Comparison of ENCODE assay signal across 18 cellular contexts in genomic region chr4:1784395-1784788, GRCh38. TPM values are rescaled to one million over a fixed set of nuclear protein-coding genes. Genes with fewer than 3 reads are reported as not detected.
DNase-seq lines count a peak whose midpoint lies in the region; ATAC-seq and TF ChIP-seq lines count a peak whose summit lies in the region.
"Had no signal": no experiment of that assay in that cellular context is flagged by ENCODE, and none has a peak within 500 bp of the region (broad histone marks: within the 10 kb centered on the region; RNA-seq: fewer than 3 reads in every experiment).

No MANE protein-coding gene starts in this region.

- TF ChIP-seq CTCF in left ventricle myocardium inferior (IDR thresholded peaks at IDR 0.05; ENCODE audit: borderline replicate concordance) (no peak), natural killer cell (IDR thresholded peaks at IDR 0.05) (no peak)

- H3K4me1 Mint-ChIP-seq in natural killer cell: no peaks in the 10 kb centered on the region

- H3K9me3 Mint-ChIP-seq in natural killer cell: no peaks in the 10 kb centered on the region
- H3K9me3 Mint-ChIP-seq: CD4-positive, alpha-beta T cell had no signal

- H3K27ac Mint-ChIP-seq in natural killer cell: no peak overlapping the region
- H3K27ac Mint-ChIP-seq: CD4-positive, alpha-beta T cell had no signal

- DNase-seq in left ventricle myocardium inferior: no peak
- DNase-seq in Right ventricle myocardium inferior (ENCODE audit: missing footprints): no peak
- DNase-seq in natural killer cell: no peak
- no peak for DNase-seq in SJCRH30
- no peak for DNase-seq in stimulated activated CD4-positive, alpha-beta T cell treated with anti-CD3 and anti-CD28 coated beads, Interleukin-4, amount 100 ng/mL, for 24 hours
- no peak for DNase-seq in stimulated activated CD4-positive, alpha-beta T cell treated with anti-CD3 and anti-CD28 coated beads, Interleukin-4, amount 100 ng/mL, for 4 hours
- DNase-seq: Calu3; CD4-positive, alpha-beta T cell; DMS79; KBM-7; NCI-H1092; NCI-H1694; NCI-H446; NCI-H748 treated with DMSO at 0.1 percent for 48 hours; SHP77 had no signal

- H3K4me1 ChIP-seq in left ventricle myocardium inferior (peaks cover 13% of the 10 kb centered on the region), mesodermal cell (ENCODE audit: control insufficient read depth, insufficient read depth, low read length, poor library complexity, severe bottlenecking) (peaks cover 3% of the 10 kb centered on the region), SJCRH30 (peaks cover 15% of the 10 kb centered on the region; the same call in 1 of the 2 replicates)

- H3K9me3 ChIP-seq in left ventricle myocardium inferior (replicated peaks) (no peaks in the 10 kb centered on the region), mesodermal cell (ENCODE audit: control insufficient read depth, low read length) (no peaks in the 10 kb centered on the region), SJCRH30 (replicated peaks) (no peaks in the 10 kb centered on the region)

- no peaks in the 10 kb centered on the region for H3K27me3 Mint-ChIP-seq in natural killer cell (ENCODE audit: low read depth in 2 of 2)
- H3K27me3 Mint-ChIP-seq: CD4-positive, alpha-beta T cell had no signal

- H3K27me3 ChIP-seq in left ventricle myocardium inferior (ENCODE audit: low read depth) (no peaks in the 10 kb centered on the region), SJCRH30 (peaks cover 58% of the 10 kb centered on the region)

- ATAC-seq in Right ventricle myocardium inferior (no peak), natural killer cell (no peak)
- ATAC-seq: HCT116 had no signal

- intact Hi-C loops in left ventricle myocardium inferior (cut with micrococcal nuclease): no loop called here
- intact Hi-C loops in Right ventricle myocardium inferior (cut with DNase I): no loop called here
- intact Hi-C loops in natural killer cell (cut with micrococcal nuclease): no loop called here

- WGBS in mesodermal cell (ENCODE audit: insufficient coverage in 2 of 2), 2 experiments: 89 to 94% methylated on average over 9 to 10 of the region's 10 CpGs

- peak overlapping the region; percentile 36 for H3K27ac ChIP-seq in left ventricle myocardium inferior (replicated peaks)
- H3K27ac ChIP-seq in cingulate gyrus (ENCODE audit: low read depth, low read length): peak overlapping the region; percentile 72
- H3K27ac ChIP-seq in mesodermal cell (ENCODE audit: low read depth, low read length, severe bottlenecking): peak overlapping the region; percentile 53
- no peak overlapping the region for H3K27ac ChIP-seq in SJCRH30

- no peak overlapping the region for H3K4me3 Mint-ChIP-seq in natural killer cell
- H3K4me3 Mint-ChIP-seq: CD4-positive, alpha-beta T cell had no signal

- H3K36me3 Mint-ChIP-seq in natural killer cell: no peaks in the 10 kb centered on the region

- H3K36me3 ChIP-seq in left ventricle myocardium inferior (no peaks in the 10 kb centered on the region), mesodermal cell (ENCODE audit: control insufficient read depth, insufficient read depth, low read length) (no peaks in the 10 kb centered on the region), SJCRH30 (no peaks in the 10 kb centered on the region)

- H3K4me3 ChIP-seq in left ventricle myocardium inferior (no peak overlapping the region), mesodermal cell (ENCODE audit: extremely low read depth, insufficient read depth, low read length, poor library complexity, severe bottlenecking) (no peak overlapping the region), SJCRH30 (no peak overlapping the region)

RNA-seq across cellular contexts. Expression of gene FGFR3, which starts 8.7 kb away (rescaled TPM):
- total RNA-seq in left ventricle myocardium inferior: 3.5 TPM
- total RNA-seq in Right ventricle myocardium inferior: 1.8 TPM
- polyA plus RNA-seq in mesodermal cell (2013, experiment 1 of 2): 38.3 TPM
- polyA plus RNA-seq in mesodermal cell (2013, experiment 2 of 2): 41.8 TPM
- not detected for total RNA-seq in natural killer cell
- 2.0 and 2.4 TPM in 2 replicates for total RNA-seq in SJCRH30 (2014; rRNA removed; shearing (Covaris generic))
